3 cellular contexts compared by ENCODE assay signal in the genomic region with DNA sequence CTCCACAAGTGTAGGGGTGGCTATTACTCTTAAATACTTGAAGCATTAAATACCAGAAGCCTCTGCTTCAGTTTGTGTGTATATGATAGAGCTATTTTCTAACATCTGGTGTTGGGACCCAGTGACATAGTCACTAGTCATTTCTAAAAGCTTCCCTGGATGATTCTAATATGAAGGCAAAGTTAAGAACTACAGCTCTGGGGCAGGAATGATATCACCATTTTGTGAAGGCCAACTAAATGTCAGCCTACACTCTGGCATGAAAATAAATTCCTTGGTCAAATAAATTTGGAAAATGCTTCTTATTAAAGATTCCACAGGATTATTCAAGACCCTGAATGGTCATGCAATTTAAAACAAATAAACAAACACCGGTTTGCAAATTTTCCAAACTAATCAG.
TF ChIP-seq lines count a peak whose summit lies in the region.

No MANE protein-coding gene starts in this region.

TF ChIP-seq in SK-N-SH treated with all-trans-retinoic acid at 6 μM for 48 hours, 23 proteins besides CTCF, POLR2A, EP300 and RAD21 (continued from another document):
- no peak for TF ChIP-seq GLIS3 (CRISPR knock-in tag; IDR thresholded peaks at IDR 0.05)
- TF ChIP-seq ZNF565 (CRISPR knock-in tag; conservative IDR thresholded peaks at IDR 0.05; ENCODE audit: low read depth), result no peak
- TF ChIP-seq CSRNP3 (CRISPR knock-in tag; IDR thresholded peaks at IDR 0.05), result no peak
- no peak for TF ChIP-seq SNAI2 (CRISPR knock-in tag; IDR thresholded peaks at IDR 0.05)
- TF ChIP-seq TCF4 (CRISPR knock-in tag; IDR thresholded peaks at IDR 0.05; ENCODE audit: borderline replicate concordance), result no peak
- no peak for TF ChIP-seq POU6F1 (CRISPR knock-in tag; IDR thresholded peaks at IDR 0.05; ENCODE audit: borderline replicate concordance, low read depth)
- TF ChIP-seq RARB (CRISPR knock-in tag; IDR thresholded peaks at IDR 0.05), result no peak
- no peak for TF ChIP-seq ARNTL (CRISPR knock-in tag; IDR thresholded peaks at IDR 0.05; ENCODE audit: borderline replicate concordance, low read depth)
- TF ChIP-seq, protein P1, sequence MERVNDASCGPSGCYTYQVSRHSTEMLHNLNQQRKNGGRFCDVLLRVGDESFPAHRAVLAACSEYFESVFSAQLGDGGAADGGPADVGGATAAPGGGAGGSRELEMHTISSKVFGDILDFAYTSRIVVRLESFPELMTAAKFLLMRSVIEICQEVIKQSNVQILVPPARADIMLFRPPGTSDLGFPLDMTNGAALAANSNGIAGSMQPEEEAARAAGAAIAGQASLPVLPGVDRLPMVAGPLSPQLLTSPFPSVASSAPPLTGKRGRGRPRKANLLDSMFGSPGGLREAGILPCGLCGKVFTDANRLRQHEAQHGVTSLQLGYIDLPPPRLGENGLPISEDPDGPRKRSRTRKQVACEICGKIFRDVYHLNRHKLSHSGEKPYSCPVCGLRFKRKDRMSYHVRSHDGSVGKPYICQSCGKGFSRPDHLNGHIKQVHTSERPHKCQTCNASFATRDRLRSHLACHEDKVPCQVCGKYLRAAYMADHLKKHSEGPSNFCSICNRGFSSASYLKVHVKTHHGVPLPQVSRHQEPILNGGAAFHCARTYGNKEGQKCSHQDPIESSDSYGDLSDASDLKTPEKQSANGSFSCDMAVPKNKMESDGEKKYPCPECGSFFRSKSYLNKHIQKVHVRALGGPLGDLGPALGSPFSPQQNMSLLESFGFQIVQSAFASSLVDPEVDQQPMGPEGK (CRISPR knock-in tag; IDR thresholded peaks at IDR 0.05; ENCODE audit: borderline replicate concordance), result no peak

TF ChIP-seq in SK-N-SH, 30 proteins besides CTCF, POLR2A, EP300 and RAD21:
- TF ChIP-seq, protein P2, sequence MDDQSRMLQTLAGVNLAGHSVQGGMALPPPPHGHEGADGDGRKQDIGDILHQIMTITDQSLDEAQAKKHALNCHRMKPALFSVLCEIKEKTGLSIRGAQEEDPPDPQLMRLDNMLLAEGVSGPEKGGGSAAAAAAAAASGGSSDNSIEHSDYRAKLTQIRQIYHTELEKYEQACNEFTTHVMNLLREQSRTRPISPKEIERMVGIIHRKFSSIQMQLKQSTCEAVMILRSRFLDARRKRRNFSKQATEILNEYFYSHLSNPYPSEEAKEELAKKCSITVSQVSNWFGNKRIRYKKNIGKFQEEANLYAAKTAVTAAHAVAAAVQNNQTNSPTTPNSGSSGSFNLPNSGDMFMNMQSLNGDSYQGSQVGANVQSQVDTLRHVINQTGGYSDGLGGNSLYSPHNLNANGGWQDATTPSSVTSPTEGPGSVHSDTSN (IDR thresholded peaks at IDR 0.05), result no peak
- TF ChIP-seq SIN3A (IDR thresholded peaks at IDR 0.05; ENCODE audit: borderline replicate concordance, low read depth, low read length), result no peak
- TF ChIP-seq NFIC (IDR thresholded peaks at IDR 0.05; ENCODE audit: borderline replicate concordance), result no peak
- TF ChIP-seq ELF1 (IDR thresholded peaks at IDR 0.05), result no peak

TF ChIP-seq in IMR-90, 13 proteins besides CTCF, POLR2A, EP300 and RAD21 (continued from another document):
- TF ChIP-seq RCOR1 (IDR thresholded peaks at IDR 0.05; ENCODE audit: insufficient replicate concordance, low read length) (no peak), SMC3 (IDR thresholded peaks at IDR 0.05; ENCODE audit: low read depth, low read length) (no peak), BHLHE40 (IDR thresholded peaks at IDR 0.05; ENCODE audit: low read depth, low read length) (no peak), CHD1 (IDR thresholded peaks at IDR 0.05; ENCODE audit: low read depth, low read length) (no peak)
- TF ChIP-seq, protein P3, sequence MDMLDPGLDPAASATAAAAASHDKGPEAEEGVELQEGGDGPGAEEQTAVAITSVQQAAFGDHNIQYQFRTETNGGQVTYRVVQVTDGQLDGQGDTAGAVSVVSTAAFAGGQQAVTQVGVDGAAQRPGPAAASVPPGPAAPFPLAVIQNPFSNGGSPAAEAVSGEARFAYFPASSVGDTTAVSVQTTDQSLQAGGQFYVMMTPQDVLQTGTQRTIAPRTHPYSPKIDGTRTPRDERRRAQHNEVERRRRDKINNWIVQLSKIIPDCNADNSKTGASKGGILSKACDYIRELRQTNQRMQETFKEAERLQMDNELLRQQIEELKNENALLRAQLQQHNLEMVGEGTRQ (IDR thresholded peaks at IDR 0.05; ENCODE audit: low read depth, low read length), result no peak
